ENCODE assay signal across 20 cellular contexts in the genomic region with DNA sequence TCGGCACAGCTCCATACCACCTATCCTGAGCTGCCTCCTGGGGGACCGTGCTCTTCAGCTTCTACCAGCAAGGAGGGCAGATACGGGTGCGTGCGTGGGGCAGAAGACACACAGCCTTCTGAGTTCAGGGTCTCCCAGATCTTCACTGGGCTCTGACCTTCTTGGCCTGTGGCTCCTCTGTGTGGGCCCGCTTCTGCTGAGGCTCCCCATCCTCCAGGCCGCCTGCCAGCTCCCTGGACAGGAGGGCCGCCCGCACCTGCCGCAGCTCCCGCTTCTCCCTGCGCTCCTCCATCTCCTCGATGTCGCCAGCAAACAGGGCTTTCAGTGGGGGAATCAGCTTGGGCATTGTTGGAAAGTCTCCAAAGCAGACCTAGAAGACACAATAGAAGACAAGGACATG.
"Had no signal": no experiment of that assay in that cellular context is flagged by ENCODE, and none has a peak within 500 bp of the region (broad histone marks: within the 10 kb centered on the region; RNA-seq: fewer than 3 reads in every experiment).

No MANE protein-coding gene starts in this region.

- H3K9me3 Mint-ChIP-seq: effector memory CD8-positive, alpha-beta T cell; immature natural killer cell; memory B cell; natural killer cell treated with Interleukin-12 subunit alpha and Interleukin-12 subunit beta and Interleukin-15 and Interleukin-18, amount 100 ng/mL, for 72 hours; type B pancreatic cell had no signal

- H3K9me3 ChIP-seq: esophagus squamous epithelium, right lobe of liver, stomach, thyroid gland had no signal

- ATAC-seq: effector memory CD8-positive, alpha-beta T cell; left ventricle myocardium superior; natural killer cell treated with Interleukin-12 subunit alpha and Interleukin-12 subunit beta and Interleukin-15 and Interleukin-18, amount 100 ng/mL, for 72 hours; right lobe of liver had no signal

- DNase-seq: cortex of kidney; effector memory CD8-positive, alpha-beta T cell; erythroblast; esophagus squamous epithelium; foreskin melanocyte; hypothalamus; immature natural killer cell; left ventricle myocardium superior; nucleus accumbens; right lobe of liver; small intestine; stimulated activated CD4-positive, alpha-beta T cell treated with anti-CD3 and anti-CD28 coated beads, Interleukin-15, amount 100 ng/mL, for 24 hours; stimulated activated CD4-positive, alpha-beta T cell treated with anti-CD3 and anti-CD28 coated beads, Interleukin-2, amount 100 ng/mL, for 48 hours; stimulated activated naive CD4-positive, alpha-beta T cell treated with Interleukin-2 at 50 U/mL for 16 hours; stomach; thyroid gland had no signal

- H3K4me1 Mint-ChIP-seq: immature natural killer cell had no signal

- H3K27ac ChIP-seq: esophagus squamous epithelium, right lobe of liver, stomach, thyroid gland had no signal

- H3K27ac Mint-ChIP-seq: effector memory CD8-positive, alpha-beta T cell; immature natural killer cell; natural killer cell treated with Interleukin-12 subunit alpha and Interleukin-12 subunit beta and Interleukin-15 and Interleukin-18, amount 100 ng/mL, for 72 hours; type B pancreatic cell had no signal

- H3K27me3 ChIP-seq: esophagus squamous epithelium, right lobe of liver, stomach, thyroid gland had no signal

- H3K4me1 ChIP-seq: stomach had no signal

- H3K4me3 ChIP-seq: esophagus squamous epithelium, lung, right lobe of liver, stomach, thyroid gland had no signal

- H3K27me3 Mint-ChIP-seq: effector memory CD8-positive, alpha-beta T cell; memory B cell; natural killer cell treated with Interleukin-12 subunit alpha and Interleukin-12 subunit beta and Interleukin-15 and Interleukin-18, amount 100 ng/mL, for 72 hours; type B pancreatic cell had no signal

- H3K4me3 Mint-ChIP-seq: effector memory CD8-positive, alpha-beta T cell; immature natural killer cell; memory B cell; natural killer cell treated with Interleukin-12 subunit alpha and Interleukin-12 subunit beta and Interleukin-15 and Interleukin-18, amount 100 ng/mL, for 72 hours; type B pancreatic cell had no signal
